ENCODE assay signal across 8 cellular contexts in genomic region chr14:60724080-60724618, GRCh38. TPM values are rescaled to one million over a fixed set of nuclear protein-coding genes. Genes with fewer than 3 reads are reported as not detected.
DNase-seq lines count a peak whose midpoint lies in the region; ATAC-seq and TF ChIP-seq lines count a peak whose summit lies in the region.

TSS of gene SIX4 (minus strand) at chr14:60724351. CDS start at chr14:60724074, 277 bp downstream.

- peak; percentile 92 for DNase-seq in DMS153 (lab: John Stamatoyannopoulos, UW)
- DNase-seq in LNCaP clone FGC (ENCODE audit: low read depth) = peak; percentile 63
- peak; percentile 76 to 85 for DNase-seq in SHP77 (lab: John Stamatoyannopoulos, UW)
- peak; percentile 89 for DNase-seq in MCF 10A (ENCODE audit: unreplicated experiment)
- peak; percentile 86 to 93 for DNase-seq in gastrocnemius medialis
- no peak for DNase-seq in central memory CD4-positive, alpha-beta T cell

- H3K27me3 ChIP-seq in iPS-18a (ENCODE audit: control insufficient read depth, insufficient read depth, low read length) (peaks cover 15% of the 10 kb centered on the region), gastrocnemius medialis (no peaks in the 10 kb centered on the region)

- no peaks in the 10 kb centered on the region for H3K4me1 Mint-ChIP-seq in MCF 10A (ENCODE audit: insufficient read depth, unreplicated experiment)

- H3K27ac ChIP-seq in iPS-18a (ENCODE audit: low read length) (peak within 1 kb of the TSS; percentile 33), gastrocnemius medialis (peak within 1 kb of the TSS; percentile 89 to 99 (median 97))

- H3K36me3 ChIP-seq in iPS-18a (ENCODE audit: control insufficient read depth, low read depth, low read length) = peaks cover 10% of the 10 kb centered on the region
- peaks cover 0 to 8% of the 10 kb centered on the region in 2 donors for H3K36me3 ChIP-seq in gastrocnemius medialis

- H3K27ac Mint-ChIP-seq in MCF 10A (ENCODE audit: low read depth, unreplicated experiment) = peak within 1 kb of the TSS; percentile 80

- H3K4me1 ChIP-seq in iPS-18a (ENCODE audit: control insufficient read depth, low read depth, low read length) (peaks cover 15% of the 10 kb centered on the region), gastrocnemius medialis (peaks cover 23 to 27% of the 10 kb centered on the region in 2 donors)

- H3K4me3 ChIP-seq in LNCaP clone FGC (ENCODE audit: low read depth, low read length) (peak within 1 kb of the TSS; percentile 82), iPS-18a (ENCODE audit: low read length) (peak within 1 kb of the TSS; percentile 89), gastrocnemius medialis (peak within 1 kb of the TSS; percentile 75 to 98 (median 88))

- peak within 1 kb of the TSS; percentile 73 for H3K9ac ChIP-seq in iPS-18a (ENCODE audit: low read length)

- in situ Hi-C loops in gastrocnemius medialis (cut with MboI; ENCODE audit: low sequenced_read_pairs in 4 of 4) = loop anchor here (10.0 kb wide), 5 partner anchors 59 to 471 kb away; no protein-coding TSS in a partner anchor

- no TSS peak for BruUV-seq in MCF 10A (replicated peaks; lab: Mats Ljungman, UMichigan)

- peak; percentile 84 to 87 for TF ChIP-seq POLR2A in gastrocnemius medialis (IDR thresholded peaks at IDR 0.05)

- peaks cover 4% of the 10 kb centered on the region for H3K36me3 Mint-ChIP-seq in MCF 10A (ENCODE audit: insufficient read depth, unreplicated experiment)

- no peaks in the 10 kb centered on the region for H3K9me3 Mint-ChIP-seq in MCF 10A (ENCODE audit: unreplicated experiment)

- peak within 1 kb of the TSS; percentile 91 for H3K4me3 Mint-ChIP-seq in MCF 10A (ENCODE audit: unreplicated experiment)

- ATAC-seq in GM21786 (IDR thresholded peaks at IDR 0.05; ENCODE audit: unreplicated experiment) (peak; percentile 44), gastrocnemius medialis (peak; percentile 80 to 81)

- intact Hi-C loops in MCF 10A (cut with micrococcal nuclease) = loop anchor here (2.0 to 5.0 kb wide), 3 partner anchors 257 to 528 kb away; partner anchors contain the start of genes SLC38A6 and TRMT5
- intact Hi-C loops in gastrocnemius medialis (cut with DNase I; ENCODE audit: low total_unique reads) = loop anchor here (2.0 to 5.0 kb wide), 6 partner anchors 75 to 533 kb away; partner anchors contain the start of genes SIX1, SLC38A6 and TRMT5

- no peak for TF ChIP-seq CTCF in LNCaP clone FGC (IDR thresholded peaks at IDR 0.05; ENCODE audit: control insufficient read depth, extremely low read depth, insufficient read depth)
- TF ChIP-seq CTCF in MCF 10A (IDR thresholded peaks at IDR 0.05; ENCODE audit: unreplicated experiment) = no peak
- TF ChIP-seq CTCF in gastrocnemius medialis (IDR thresholded peaks at IDR 0.05 in 4 of 5, conservative IDR thresholded peaks at IDR 0.05 in 1 of 5) = no peak

- POLR2A ChIA-PET in MCF 10A (lab: Yijun Ruan, JAX) = interaction anchor here (0.6 to 4.3 kb wide), 9 partner anchors 9 to 354 kb away, joined by 3 to 45 read pairs (median 7); partner anchors contain the start of genes MNAT1, SLC38A6 and TRMT5

- CTCF ChIA-PET in MCF 10A (lab: Yijun Ruan, JAX) = interaction anchor here (0.9 to 3.5 kb wide), 2 partner anchors 9 to 99 kb away, joined by 3 to 15 read pairs; partner anchors contain the start of gene MNAT1

- H3K9me3 ChIP-seq in iPS-18a (ENCODE audit: control insufficient read depth, low read depth, low read length) = no peaks in the 10 kb centered on the region
- H3K9me3 ChIP-seq in gastrocnemius medialis = no peaks in the 10 kb centered on the region

- no peaks in the 10 kb centered on the region for H3K27me3 Mint-ChIP-seq in MCF 10A (ENCODE audit: insufficient read depth, unreplicated experiment)

RNA-seq across cellular contexts. Expression of gene SIX4, which starts in this region (rescaled TPM):
- total RNA-seq in MCF 10A (2022) (12.9 and 13.6 TPM in 2 replicates), gastrocnemius medialis (10 to 100 TPM; 27.8 to 62.6 (median 46.1) TPM)
